In genomic region chr2:229417176-229417575, GRCh38 we compare ENCODE assay signal across 19 cellular contexts.
DNase-seq lines count a peak whose midpoint lies in the region; ATAC-seq and TF ChIP-seq lines count a peak whose summit lies in the region.
"Had no signal": no experiment of that assay in that cellular context is flagged by ENCODE, and none has a peak within 500 bp of the region (broad histone marks: within the 10 kb centered on the region; RNA-seq: fewer than 3 reads in every experiment).

No MANE protein-coding gene starts in this region.

- H3K9me3 ChIP-seq in left ventricle myocardium inferior (replicated peaks): peaks cover 5% of the 10 kb centered on the region
- no peaks in the 10 kb centered on the region for H3K9me3 ChIP-seq in gastrocnemius medialis
- H3K9me3 ChIP-seq in aorta (ENCODE audit: control insufficient read depth, low read length): no peaks in the 10 kb centered on the region
- H3K9me3 ChIP-seq in osteoblast (ENCODE audit: low read depth, low read length): no peaks in the 10 kb centered on the region

- no peaks in the 10 kb centered on the region for H3K4me1 Mint-ChIP-seq in activated naive CD4-positive, alpha-beta T cell treated with anti-CD3 and anti-CD28 coated beads for 36 hours (ENCODE audit: low read depth)

- no peak for TF ChIP-seq POLR2A in gastrocnemius medialis (IDR thresholded peaks at IDR 0.05)

- peaks cover 6% of the 10 kb centered on the region for H3K27me3 Mint-ChIP-seq in activated naive CD4-positive, alpha-beta T cell treated with anti-CD3 and anti-CD28 coated beads for 36 hours (ENCODE audit: low read depth)
- H3K27me3 Mint-ChIP-seq: activated CD4-positive, alpha-beta memory T cell treated with anti-CD3 and anti-CD28 coated beads for 36 hours had no signal

- H3K4me1 ChIP-seq in left ventricle myocardium inferior: peaks cover 16% of the 10 kb centered on the region
- no peaks in the 10 kb centered on the region for H3K4me1 ChIP-seq in gastrocnemius medialis
- peaks cover 15% of the 10 kb centered on the region in 2 donors for H3K4me1 ChIP-seq in aorta (ENCODE audit: control insufficient read depth in 1 of 2, insufficient read depth in 2 of 2, low read length in 2 of 2)
- peaks cover 4% of the 10 kb centered on the region for H3K4me1 ChIP-seq in osteoblast (ENCODE audit: insufficient read depth, low read length)

- peak overlapping the region; percentile 82 for H3K27ac ChIP-seq in left ventricle myocardium inferior (replicated peaks)
- peak overlapping the region; percentile 38 to 69 (median 56) for H3K27ac ChIP-seq in gastrocnemius medialis
- peak overlapping the region; percentile 88 to 95 for H3K27ac ChIP-seq in aorta (ENCODE audit: low read depth in 1 of 2, low read length in 2 of 2)
- H3K27ac ChIP-seq in osteoblast (ENCODE audit: low read depth, low read length): no peak overlapping the region
- H3K27ac ChIP-seq: epithelial cell of prostate, hepatocyte, VCaP had no signal

- intact Hi-C loops in left ventricle myocardium inferior (cut with micrococcal nuclease) (no loop called here), Right ventricle myocardium superior (cut with DNase I) (no loop called here), gastrocnemius medialis (cut with DNase I; ENCODE audit: low total_unique reads) (loop anchor here (10.0 kb wide), 1 partner anchor 122 kb away; no protein-coding TSS in a partner anchor), aorta (cut with DNase I) (loop anchor here in 1 of 2 donors (10.0 kb wide), 1 partner anchor 282 kb away; no protein-coding TSS in a partner anchor)
- intact Hi-C loops in activated naive CD4-positive, alpha-beta T cell treated with anti-CD3 and anti-CD28 coated beads for 36 hours (cut with micrococcal nuclease): no loop called here

- no peaks in the 10 kb centered on the region for H3K79me2 ChIP-seq in osteoblast (ENCODE audit: insufficient read depth, low read length)
- H3K79me2 ChIP-seq: hepatocyte had no signal

- no peaks in the 10 kb centered on the region for H3K9me3 Mint-ChIP-seq in activated naive CD4-positive, alpha-beta T cell treated with anti-CD3 and anti-CD28 coated beads for 36 hours
- H3K9me3 Mint-ChIP-seq: activated CD4-positive, alpha-beta memory T cell treated with anti-CD3 and anti-CD28 coated beads for 36 hours; activated T-cell treated with anti-CD3 and anti-CD28 coated beads, Interleukin-2, amount 50 U/mL, for 4 hours had no signal

- 5 to 10% methylated on average over 8 of the region's 8 CpGs for WGBS in aorta, 2 donors

- TF ChIP-seq CTCF in left ventricle myocardium inferior (IDR thresholded peaks at IDR 0.05; ENCODE audit: borderline replicate concordance) (no peak), fibroblast of the aortic adventitia (IDR thresholded peaks at IDR 0.05; ENCODE audit: insufficient read depth, low read length) (no peak), gastrocnemius medialis (IDR thresholded peaks at IDR 0.05 in 4 of 5, conservative IDR thresholded peaks at IDR 0.05 in 1 of 5) (no peak), osteoblast (IDR thresholded peaks at IDR 0.05; ENCODE audit: extremely low read depth, low read depth, low read length) (no peak)

- no peak overlapping the region for H3K4me3 ChIP-seq in left ventricle myocardium inferior
- no peak overlapping the region for H3K4me3 ChIP-seq in fibroblast of the aortic adventitia (ENCODE audit: low read depth, low read length)
- no peak overlapping the region for H3K4me3 ChIP-seq in gastrocnemius medialis
- no peak overlapping the region for H3K4me3 ChIP-seq in aorta (ENCODE audit: low read length in 2 of 2)
- no peak overlapping the region for H3K4me3 ChIP-seq in osteoblast (ENCODE audit: insufficient read depth, low read length)
- H3K4me3 ChIP-seq: GM12878, hepatocyte had no signal

- no peak overlapping the region for H3K4me2 ChIP-seq in osteoblast (ENCODE audit: insufficient read depth, low read length)
- H3K4me2 ChIP-seq: hepatocyte had no signal

- DNase-seq in left ventricle myocardium inferior (no peak), Right ventricle myocardium superior (no peak), fibroblast of the aortic adventitia (ENCODE audit: low read depth) (peak; percentile 73), gastrocnemius medialis (no peak), aorta (peak in 1 of 2 donors; percentile 50), osteoblast (ENCODE audit: insufficient read length, low spot score, missing footprints) (no peak)
- DNase-seq in activated naive CD4-positive, alpha-beta T cell treated with anti-CD3 and anti-CD28 coated beads for 36 hours: no peak
- DNase-seq: activated CD4-positive, alpha-beta memory T cell treated with anti-CD3 and anti-CD28 coated beads for 36 hours; activated T-cell treated with anti-CD3 and anti-CD28 coated beads, Interleukin-2, amount 50 U/mL, for 4 hours; NCI-H1048; occipital lobe; small intestine; T-helper 1 cell had no signal

- no peak overlapping the region for H3K27ac Mint-ChIP-seq in activated naive CD4-positive, alpha-beta T cell treated with anti-CD3 and anti-CD28 coated beads for 36 hours
- H3K27ac Mint-ChIP-seq: activated CD4-positive, alpha-beta memory T cell treated with anti-CD3 and anti-CD28 coated beads for 36 hours; stimulated activated memory B cell treated with anti-CD40 and anti-IgM and Interleukin-4, amounts not matched to agents 10 μg/mL and 1 μg/mL and 100 μg/mL, for 72 hours had no signal

- CTCF ChIA-PET in activated naive CD4-positive, alpha-beta T cell treated with anti-CD3 and anti-CD28 coated beads for 36 hours (lab: Charles Lee): no interaction called here

- H3K36me3 ChIP-seq in left ventricle myocardium inferior: no peaks in the 10 kb centered on the region
- no peaks in the 10 kb centered on the region for H3K36me3 ChIP-seq in gastrocnemius medialis
- no peaks in the 10 kb centered on the region for H3K36me3 ChIP-seq in aorta (ENCODE audit: control insufficient read depth in 1 of 2, insufficient read depth in 2 of 2, low read length in 1 of 2)
- no peaks in the 10 kb centered on the region for H3K36me3 ChIP-seq in osteoblast (ENCODE audit: insufficient read depth, low read length)

- no peak overlapping the region for H2AFZ ChIP-seq in osteoblast (ENCODE audit: low read length)
- H2AFZ ChIP-seq: hepatocyte had no signal

- no peak overlapping the region for H3K4me3 Mint-ChIP-seq in activated naive CD4-positive, alpha-beta T cell treated with anti-CD3 and anti-CD28 coated beads for 36 hours
- H3K4me3 Mint-ChIP-seq: activated CD4-positive, alpha-beta memory T cell treated with anti-CD3 and anti-CD28 coated beads for 36 hours; activated T-cell treated with anti-CD3 and anti-CD28 coated beads, Interleukin-2, amount 50 U/mL, for 4 hours; stimulated activated memory B cell treated with anti-CD40 and anti-IgM and Interleukin-4, amounts not matched to agents 10 μg/mL and 1 μg/mL and 100 μg/mL, for 72 hours had no signal

- no peaks in the 10 kb centered on the region for H3K36me3 Mint-ChIP-seq in activated naive CD4-positive, alpha-beta T cell treated with anti-CD3 and anti-CD28 coated beads for 36 hours (ENCODE audit: low read depth)
- H3K36me3 Mint-ChIP-seq: activated CD4-positive, alpha-beta memory T cell treated with anti-CD3 and anti-CD28 coated beads for 36 hours; stimulated activated memory B cell treated with anti-CD40 and anti-IgM and Interleukin-4, amounts not matched to agents 10 μg/mL and 1 μg/mL and 100 μg/mL, for 72 hours had no signal

- no peaks in the 10 kb centered on the region for H4K20me1 ChIP-seq in osteoblast (ENCODE audit: insufficient read depth, low read length)

- H3K27me3 ChIP-seq in left ventricle myocardium inferior (ENCODE audit: low read depth) (no peaks in the 10 kb centered on the region), gastrocnemius medialis (no peaks in the 10 kb centered on the region), aorta (ENCODE audit: control insufficient read depth in 1 of 2, insufficient read depth in 2 of 2, low read length in 1 of 2) (no peaks in the 10 kb centered on the region), osteoblast (ENCODE audit: insufficient read depth, low read length) (no peaks in the 10 kb centered on the region)
- H3K27me3 ChIP-seq: hepatocyte had no signal

- ATAC-seq in Right ventricle myocardium superior (ENCODE audit: poor library complexity): no peak
- ATAC-seq in gastrocnemius medialis: no peak
- ATAC-seq in aorta (ENCODE audit: low FRiP score): peak; percentile 37
- ATAC-seq in HG02623 (IDR thresholded peaks at IDR 0.05; ENCODE audit: unreplicated experiment): no peak
- ATAC-seq: activated T-cell treated with anti-CD3 and anti-CD28 coated beads, Interleukin-2, amount 50 U/mL, for 4 hours; GM12878; stimulated activated memory B cell treated with anti-CD40 and anti-IgM and Interleukin-4, amounts not matched to agents 10 μg/mL and 1 μg/mL and 100 μg/mL, for 72 hours had no signal

- in situ Hi-C loops in gastrocnemius medialis (cut with MboI; ENCODE audit: low sequenced_read_pairs in 4 of 4): no loop called here
